Comparison of ENCODE assay signal across 18 cellular contexts in genomic region chr3:121997372-121997771, GRCh38. TPM values are rescaled to one million over a fixed set of nuclear protein-coding genes. Genes with fewer than 3 reads are reported as not detected.
DNase-seq lines count a peak whose midpoint lies in the region; ATAC-seq, FAIRE-seq and TF ChIP-seq lines count a peak whose summit lies in the region.
"Had no signal": no experiment of that assay in that cellular context is flagged by ENCODE, and none has a peak within 500 bp of the region (broad histone marks: within the 10 kb centered on the region; RNA-seq: fewer than 3 reads in every experiment).

No MANE protein-coding gene starts in this region.

- 4% methylated on average over 2 of the region's 2 CpGs for WGBS in GM12878 (ENCODE audit: insufficient coverage, insufficient replicate concordance, low lambda C conversion rate, missing lambda C conversion rate)
- 0% methylated on average over 2 of the region's 2 CpGs for WGBS in HepG2 (ENCODE audit: low lambda C conversion rate)

- intact Hi-C loops in GM12878 (cut with micrococcal nuclease; ENCODE audit: unreplicated experiment), result loop anchor here (5.0 to 10.0 kb wide), 5 partner anchors 35 to 450 kb away; partner anchors contain the start of genes CD86, HCLS1 and POLQ
- intact Hi-C loops in HepG2 (cut with micrococcal nuclease; ENCODE audit: unreplicated experiment), result no loop called here

- in situ Hi-C loops in GM12878 (cut with MboI), result loop anchor here (5.0 kb wide), 1 partner anchor 450 kb away; the partner anchor contains the start of gene POLQ
- in situ Hi-C loops in HepG2 (cut with HindIII; ENCODE audit: extremely low pct_ligation_motif_present, low pct_unique_long_range_greater_than_20kb), result loop anchor here (10.0 kb wide), 1 partner anchor 453 kb away; the partner anchor contains the start of gene POLQ

- H4K20me1 ChIP-seq in GM12878 (ENCODE audit: control insufficient read depth, insufficient read depth), result no peaks in the 10 kb centered on the region; the same call in 1 of the 2 replicates
- no peaks in the 10 kb centered on the region for H4K20me1 ChIP-seq in HepG2 (ENCODE audit: insufficient read depth, low read length)

- RAD21 ChIA-PET in GM12878 (lab: Charles Lee; ENCODE audit: unreplicated experiment), result interaction anchor here (0.9 to 12.6 kb wide), 19 partner anchors 14 to 261 kb away, joined by 3 to 137 read pairs (median 4); partner anchors contain the start of genes CD86 and ILDR1

- BruUV-seq in GM12878 (replicated peaks; lab: Mats Ljungman, UMichigan) (no TSS peak), HepG2 (replicated peaks; lab: Mats Ljungman, UMichigan) (no TSS peak)

- POLR2A ChIA-PET in GM12878 (lab: Charles Lee), result interaction anchor here (0.7 to 9.1 kb wide), 9 partner anchors 14 to 261 kb away, joined by 3 to 120 read pairs (median 5); partner anchors contain the start of gene ILDR1
- POLR2A ChIA-PET in HepG2 (lab: Yijun Ruan, JAX), result no interaction called here

- peak overlapping the region; percentile 32 for H3K4me2 ChIP-seq in GM12878 (ENCODE audit: control insufficient read depth, insufficient read depth)
- no peak overlapping the region for H3K4me2 ChIP-seq in HepG2 (ENCODE audit: low read depth, low read length)

- H3K9ac ChIP-seq in GM12878 (ENCODE audit: control insufficient read depth, insufficient read depth, low read length) (no peak overlapping the region), skeletal muscle tissue (ENCODE audit: low read depth in 1 of 3, low read length in 3 of 3) (no peak overlapping the region), HepG2 (ENCODE audit: insufficient read depth, low read depth, low read length) (no peak overlapping the region)

- H3K79me2 ChIP-seq in GM12878 (ENCODE audit: control insufficient read depth, insufficient read depth, low read length) (peaks cover 2% of the 10 kb centered on the region), HepG2 (ENCODE audit: insufficient read depth, low read length) (no peaks in the 10 kb centered on the region)

- H3K4me1 ChIP-seq in GM12878 (ENCODE audit: control insufficient read depth, insufficient read depth, low read length) (peaks cover 80% of the 10 kb centered on the region), skeletal muscle tissue (ENCODE audit: control insufficient read depth in 3 of 3, insufficient read depth in 3 of 3, low read length in 3 of 3) (no peaks in the 10 kb centered on the region), HepG2 (ENCODE audit: insufficient read depth, low read length) (no peaks in the 10 kb centered on the region)
- H3K4me1 ChIP-seq: BE2C had no signal

- TF ChIP-seq RAD21 in GM12878 (IDR thresholded peaks at IDR 0.05; ENCODE audit: insufficient read depth, low read depth, low read length) (no peak), HepG2 (CRISPR knock-in tag; IDR thresholded peaks at IDR 0.05) (no peak)

- H2AFZ ChIP-seq in GM12878 (ENCODE audit: control insufficient read depth, low read depth, low read length) (no peak overlapping the region), HepG2 (ENCODE audit: low read length) (no peak overlapping the region)

- peaks cover 13 to 27% of the 10 kb centered on the region in 2 experiments for H3K36me3 ChIP-seq in GM12878 (ENCODE audit: control insufficient read depth in 2 of 2, insufficient read depth in 2 of 2, low read length in 1 of 2)
- H3K36me3 ChIP-seq in skeletal muscle tissue (ENCODE audit: control insufficient read depth in 3 of 3, insufficient read depth in 3 of 3, low read length in 3 of 3), result no peaks in the 10 kb centered on the region
- H3K36me3 ChIP-seq in HepG2 (replicated peaks in 1 of 2; ENCODE audit: control insufficient read depth in 1 of 2, insufficient read depth in 2 of 2, low read length in 2 of 2), result no peaks in the 10 kb centered on the region
- H3K36me3 ChIP-seq: BE2C, right lobe of liver, SJSA1, tibial artery had no signal

- no peak for DNase-seq in GM12892 (ENCODE audit: insufficient read length)
- no peak for DNase-seq in GM12878 (ENCODE audit: low read depth, low spot score)
- no peak for DNase-seq in dedifferentiated amniotic fluid mesenchymal stem cell (ENCODE audit: extremely low spot score)
- no peak for DNase-seq in HepG2 (ENCODE audit: low spot score)
- DNase-seq: BE2C; central memory CD4-positive, alpha-beta T cell; DMS53; left colon; NCI-H1436 treated with DMSO at 0.1 percent for 48 hours; occipital lobe; right lobe of liver; stimulated activated CD4-positive, alpha-beta T cell treated with anti-CD3 and anti-CD28 coated beads, Interleukin-2, amount 100 ng/mL, for 48 hours; tibial artery had no signal

- FAIRE-seq in GM12892 (lab: Jason Lieb, UNC) (peak; percentile 73), GM12878 (lab: Jason Lieb, UNC) (no peak), HepG2 (lab: Jason Lieb, UNC) (no peak)

- TF ChIP-seq EP300 in GM12878 (IDR thresholded peaks at IDR 0.05; ENCODE audit: borderline replicate concordance in 1 of 2, control insufficient read depth in 1 of 2, low read depth in 2 of 2, low read length in 2 of 2), result no peak
- no peak for TF ChIP-seq EP300 in HepG2 (IDR thresholded peaks at IDR 0.05; ENCODE audit: low read depth in 2 of 2, low read length in 2 of 2)
- TF ChIP-seq EP300 in HepG2 (CRISPR knock-in tag; IDR thresholded peaks at IDR 0.05; ENCODE audit: borderline replicate concordance), result no peak

- H3K4me3 ChIP-seq in GM12878, result no peak overlapping the region
- no peak overlapping the region for H3K4me3 ChIP-seq in skeletal muscle tissue (ENCODE audit: low read length in 3 of 3)
- no peak overlapping the region for H3K4me3 ChIP-seq in HepG2 (replicated peaks in 1 of 3; ENCODE audit: insufficient read depth in 1 of 3, low read depth in 2 of 3, low read length in 3 of 3)
- H3K4me3 ChIP-seq: right lobe of liver, SJSA1, tibial artery had no signal

- H3K27ac ChIP-seq in GM12878 (ENCODE audit: control insufficient read depth, insufficient read depth) (peak overlapping the region; percentile 67), skeletal muscle tissue (ENCODE audit: low read depth, low read length) (peak overlapping the region; percentile 51), HepG2 (ENCODE audit: extremely low read length, insufficient read depth, low read length) (no peak overlapping the region)
- H3K27ac ChIP-seq: right lobe of liver, SJSA1, tibial artery had no signal

- H3K9me3 ChIP-seq in GM12878 (replicated peaks; ENCODE audit: control insufficient read depth, insufficient read depth, low read length) (no peaks in the 10 kb centered on the region), skeletal muscle tissue (ENCODE audit: control insufficient read depth in 3 of 3, low read length in 3 of 3) (no peaks in the 10 kb centered on the region), HepG2 (ENCODE audit: low read length) (no peaks in the 10 kb centered on the region)
- H3K9me3 ChIP-seq: BE2C, right lobe of liver, SJSA1, tibial artery had no signal

- SMC1A ChIA-PET in GM12878 (lab: Charles Lee; ENCODE audit: uncharacterized antibody, unreplicated experiment), result interaction anchor here (1.1 to 28.1 kb wide), 13 partner anchors 8 to 302 kb away, joined by 3 to 882 read pairs (median 13); partner anchors contain the start of genes CD86 and ILDR1

- H3K27me3 ChIP-seq in GM12878 (replicated peaks in 1 of 2; ENCODE audit: control insufficient read depth in 2 of 2, insufficient read depth in 2 of 2, low read length in 1 of 2) (no peaks in the 10 kb centered on the region), skeletal muscle tissue (ENCODE audit: control insufficient read depth in 3 of 3, insufficient read depth in 3 of 3, low read length in 3 of 3) (no peaks in the 10 kb centered on the region), HepG2 (ENCODE audit: control insufficient read depth in 1 of 2, insufficient read depth in 2 of 2, low read length in 2 of 2) (no peaks in the 10 kb centered on the region)
- H3K27me3 ChIP-seq: right lobe of liver, SJSA1, tibial artery had no signal

- TF ChIP-seq POLR2A in GM12892 (IDR thresholded peaks at IDR 0.05; ENCODE audit: low read depth, low read length) (no peak), GM12878 (IDR thresholded peaks at IDR 0.05; ENCODE audit: low read depth, low read length) (no peak), HepG2 (IDR thresholded peaks at IDR 0.05; ENCODE audit: insufficient read depth in 1 of 2, low read depth in 2 of 2, low read length in 2 of 2) (no peak)

- no peak for TF ChIP-seq CTCF in GM12878 (IDR thresholded peaks at IDR 0.05 in 2 of 3, conservative IDR thresholded peaks at IDR 0.05 in 1 of 3; ENCODE audit: control insufficient read depth in 2 of 3, extremely low read depth in 1 of 3, insufficient read depth in 1 of 3, low read depth in 3 of 3, low read length in 3 of 3)
- no peak for TF ChIP-seq CTCF in HepG2 (CRISPR knock-in tag; IDR thresholded peaks at IDR 0.05)

- ATAC-seq in HG02678 (IDR thresholded peaks at IDR 0.05; ENCODE audit: unreplicated experiment) (peak; percentile 27), GM12878 (peak; percentile 28), HepG2 (no peak), GM21367 (IDR thresholded peaks at IDR 0.05; ENCODE audit: unreplicated experiment) (no peak)

- CTCF ChIA-PET in GM12878 (lab: Yijun Ruan, JAX), result interaction anchor here (0.7 to 4.9 kb wide), 15 partner anchors 14 to 450 kb away, joined by 3 to 73 read pairs (median 10); partner anchors contain the start of genes CD86 and POLQ
- CTCF ChIA-PET in HepG2 (lab: Yijun Ruan, JAX; ENCODE audit: low intra/inter-chr PET ratio, low total read pairs), result no interaction called here

RNA-seq across cellular contexts. Expression of gene ILDR1, which starts 24.7 kb away (rescaled TPM):
- polyA plus RNA-seq in GM12892 (2012; ENCODE audit: missing spikeins), result 3.3 TPM
- 20.8 and 24.7 TPM in 2 replicates for total RNA-seq in GM12878 (2013; cell fraction: nucleolus; rRNA removed)
- total RNA-seq in GM12878 (2014; rRNA removed) (8.4 and 9.7 TPM in 2 replicates), GM12878 (2014; rRNA removed; fragmentation: Illumina TruSeq; extraction: Trizol) (5.1 and 5.3 TPM in 2 replicates), GM12878 (2021) (7.4 and 7.8 TPM in 2 replicates), skeletal muscle tissue (not detected), HepG2 (2016; rRNA removed; fragmentation: Illumina TruSeq; extraction: Trizol) (not detected in 2 replicates)
- 2.3 TPM for polyA plus RNA-seq in GM12878 (2011; ENCODE audit: low read depth)
- polyA plus RNA-seq in GM12878 (2011; rRNA removed) (12.0 and 12.4 TPM in 2 replicates), GM12878 (2014; fragmentation: Illumina TruSeq; extraction: Trizol) (5.6 and 6.2 TPM in 2 replicates), GM12878 (2014; fragmentation: Nextera tagmentation; extraction: Ambion mirVana) (1 to 10 TPM; 1.3 to 1.8 TPM), GM12878 (2014; rRNA removed) (7.9 and 8.2 TPM in 2 replicates), GM12878 (2016; fragmentation: Nextera tagmentation; extraction: Ambion mirVana) (1 to 10 TPM; 6.6 to 7.5 TPM), HepG2 (2011; rRNA removed) (not detected in 2 replicates)
- polyA plus RNA-seq in GM12878 (2011; cell fraction: cytosol; rRNA removed), result 15.0 and 17.7 TPM in 2 replicates
- polyA plus RNA-seq in GM12878 (2011; cell fraction: nucleus; rRNA removed), result 12.5 and 16.8 TPM in 2 replicates
- 4.5 and 7.5 TPM in 2 replicates for polyA plus RNA-seq in GM12878 (2012)
- polyA minus RNA-seq in GM12878 (2011; rRNA and poly(A)+ RNA removed), result 45.2 and 60.4 TPM in 2 replicates
- 9.6 and 15.1 TPM in 2 replicates for polyA minus RNA-seq in GM12878 (2011; cell fraction: cytosol; rRNA and poly(A)+ RNA removed)
- polyA minus RNA-seq in GM12878 (2011; cell fraction: nucleus; rRNA and poly(A)+ RNA removed), result 20.7 and 37.2 TPM in 2 replicates
- total RNA-seq in HepG2 (2016; cell fraction: cytosol; rRNA removed; fragmentation: Illumina TruSeq; extraction: Trizol; ENCODE audit: low read depth), result not detected in 2 replicates
- total RNA-seq in HepG2 (2016; cell fraction: insoluble cytoplasmic fraction; rRNA removed; fragmentation: Illumina TruSeq; extraction: Trizol), result not detected in 2 replicates
- not detected in 2 replicates for total RNA-seq in HepG2 (2016; cell fraction: membrane; rRNA removed; fragmentation: Illumina TruSeq; extraction: Trizol)
- total RNA-seq in HepG2 (2016; cell fraction: nucleus; rRNA removed; fragmentation: Illumina TruSeq; extraction: Trizol), result not detected in 2 replicates
- polyA plus RNA-seq in HepG2 (2011; cell fraction: cytosol; rRNA removed), result not detected in 2 replicates
- not detected in 2 replicates for polyA plus RNA-seq in HepG2 (2011; cell fraction: nucleus; rRNA removed)
- polyA plus RNA-seq in HepG2 (2012), result 0.09 TPM in 1 of 2 replicates, not detected in the other
- polyA plus RNA-seq in HepG2 (2016; cell fraction: cytosol; fragmentation: Illumina TruSeq; extraction: Trizol; ENCODE audit: low read depth), result not detected in 2 replicates
- not detected in 2 replicates for polyA plus RNA-seq in HepG2 (2016; cell fraction: insoluble cytoplasmic fraction; fragmentation: Illumina TruSeq; extraction: Trizol; ENCODE audit: low read depth)
- not detected in 2 replicates for polyA plus RNA-seq in HepG2 (2016; cell fraction: membrane; fragmentation: Illumina TruSeq; extraction: Trizol; ENCODE audit: low read depth)
- not detected in 2 replicates for polyA plus RNA-seq in HepG2 (2016; cell fraction: nucleus; fragmentation: Illumina TruSeq; extraction: Trizol; ENCODE audit: insufficient read depth, low read depth)
- polyA minus RNA-seq in HepG2 (2011; rRNA and poly(A)+ RNA removed; ENCODE audit: low replicate concordance), result not detected in 2 replicates
- not detected in 2 replicates for polyA minus RNA-seq in HepG2 (2011; cell fraction: cytosol; rRNA and poly(A)+ RNA removed)
- polyA minus RNA-seq in HepG2 (2011; cell fraction: nucleus; rRNA and poly(A)+ RNA removed), result not detected in 2 replicates
- total RNA-seq: fibroblast of villous mesenchyme, occipital lobe, SJSA1 had no signal

RNA-seq across cellular contexts. Expression of gene CD86, which starts 57.8 kb away (rescaled TPM):
- polyA plus RNA-seq in GM12892 (2012; ENCODE audit: missing spikeins), result 21.2 TPM
- 126 and 130 TPM in 2 replicates for total RNA-seq in GM12878 (2013; cell fraction: nucleolus; rRNA removed)
- 40.9 and 50.5 TPM in 2 replicates for total RNA-seq in GM12878 (2014; rRNA removed)
- total RNA-seq in GM12878 (2014; rRNA removed; fragmentation: Illumina TruSeq; extraction: Trizol), result 57.6 and 58.8 TPM in 2 replicates
- total RNA-seq in GM12878 (2021), result 41.9 and 49.8 TPM in 2 replicates
- polyA plus RNA-seq in GM12878 (2011; ENCODE audit: low read depth), result 18.9 TPM
- 100 and 126 TPM in 2 replicates for polyA plus RNA-seq in GM12878 (2011; rRNA removed)
- 49.2 and 59.8 TPM in 2 replicates for polyA plus RNA-seq in GM12878 (2011; cell fraction: cytosol; rRNA removed)
- 32.9 and 37.0 TPM in 2 replicates for polyA plus RNA-seq in GM12878 (2011; cell fraction: nucleus; rRNA removed)
- 18.5 and 26.0 TPM in 2 replicates for polyA plus RNA-seq in GM12878 (2012)
- polyA plus RNA-seq in GM12878 (2014; fragmentation: Illumina TruSeq; extraction: Trizol), result 75.1 and 112 TPM in 2 replicates
- 10 to 100 TPM; 68.0 to 79.5 TPM for polyA plus RNA-seq in GM12878 (2014; fragmentation: Nextera tagmentation; extraction: Ambion mirVana)
- 40.6 and 50.0 TPM in 2 replicates for polyA plus RNA-seq in GM12878 (2014; rRNA removed)
- 10 to 100 TPM; 48.5 to 53.5 TPM for polyA plus RNA-seq in GM12878 (2016; fragmentation: Nextera tagmentation; extraction: Ambion mirVana)
- 63.2 and 76.4 TPM in 2 replicates for polyA minus RNA-seq in GM12878 (2011; rRNA and poly(A)+ RNA removed)
- 14.0 and 20.2 TPM in 2 replicates for polyA minus RNA-seq in GM12878 (2011; cell fraction: cytosol; rRNA and poly(A)+ RNA removed)
- 45.3 and 52.9 TPM in 2 replicates for polyA minus RNA-seq in GM12878 (2011; cell fraction: nucleus; rRNA and poly(A)+ RNA removed)
- total RNA-seq in skeletal muscle tissue, result 3.7 TPM
- total RNA-seq in HepG2 (2016; rRNA removed; fragmentation: Illumina TruSeq; extraction: Trizol), result not detected in 2 replicates
- total RNA-seq in HepG2 (2016; cell fraction: cytosol; rRNA removed; fragmentation: Illumina TruSeq; extraction: Trizol; ENCODE audit: low read depth), result not detected in 2 replicates
- total RNA-seq in HepG2 (2016; cell fraction: insoluble cytoplasmic fraction; rRNA removed; fragmentation: Illumina TruSeq; extraction: Trizol), result not detected in 2 replicates
- total RNA-seq in HepG2 (2016; cell fraction: membrane; rRNA removed; fragmentation: Illumina TruSeq; extraction: Trizol), result not detected in 2 replicates
- not detected in 2 replicates for total RNA-seq in HepG2 (2016; cell fraction: nucleus; rRNA removed; fragmentation: Illumina TruSeq; extraction: Trizol)
- polyA plus RNA-seq in HepG2 (2011; rRNA removed), result not detected in 2 replicates
- not detected in 2 replicates for polyA plus RNA-seq in HepG2 (2011; cell fraction: cytosol; rRNA removed)
- not detected in 2 replicates for polyA plus RNA-seq in HepG2 (2011; cell fraction: nucleus; rRNA removed)
- polyA plus RNA-seq in HepG2 (2012), result not detected in 2 replicates
- polyA plus RNA-seq in HepG2 (2016; cell fraction: cytosol; fragmentation: Illumina TruSeq; extraction: Trizol; ENCODE audit: low read depth), result not detected in 2 replicates
- not detected in 2 replicates for polyA plus RNA-seq in HepG2 (2016; cell fraction: insoluble cytoplasmic fraction; fragmentation: Illumina TruSeq; extraction: Trizol; ENCODE audit: low read depth)
- not detected in 2 replicates for polyA plus RNA-seq in HepG2 (2016; cell fraction: membrane; fragmentation: Illumina TruSeq; extraction: Trizol; ENCODE audit: low read depth)
- polyA plus RNA-seq in HepG2 (2016; cell fraction: nucleus; fragmentation: Illumina TruSeq; extraction: Trizol; ENCODE audit: insufficient read depth, low read depth), result not detected in 2 replicates
- not detected in 2 replicates for polyA minus RNA-seq in HepG2 (2011; rRNA and poly(A)+ RNA removed; ENCODE audit: low replicate concordance)
- not detected in 2 replicates for polyA minus RNA-seq in HepG2 (2011; cell fraction: cytosol; rRNA and poly(A)+ RNA removed)
- polyA minus RNA-seq in HepG2 (2011; cell fraction: nucleus; rRNA and poly(A)+ RNA removed), result not detected in 2 replicates
- total RNA-seq: fibroblast of villous mesenchyme, SJSA1 had no signal

Comparison
In these comparisons a context has a peak if more than half of its experiments do, and no peak if none do; other contexts are left out.
1. ATAC-seq: peak in HG02678 (single experiment) and GM12878 (single experiment); none in HepG2 (single experiment) and GM21367 (single experiment).